ENCODE assay signal across 8 cellular contexts in the genomic region with DNA sequence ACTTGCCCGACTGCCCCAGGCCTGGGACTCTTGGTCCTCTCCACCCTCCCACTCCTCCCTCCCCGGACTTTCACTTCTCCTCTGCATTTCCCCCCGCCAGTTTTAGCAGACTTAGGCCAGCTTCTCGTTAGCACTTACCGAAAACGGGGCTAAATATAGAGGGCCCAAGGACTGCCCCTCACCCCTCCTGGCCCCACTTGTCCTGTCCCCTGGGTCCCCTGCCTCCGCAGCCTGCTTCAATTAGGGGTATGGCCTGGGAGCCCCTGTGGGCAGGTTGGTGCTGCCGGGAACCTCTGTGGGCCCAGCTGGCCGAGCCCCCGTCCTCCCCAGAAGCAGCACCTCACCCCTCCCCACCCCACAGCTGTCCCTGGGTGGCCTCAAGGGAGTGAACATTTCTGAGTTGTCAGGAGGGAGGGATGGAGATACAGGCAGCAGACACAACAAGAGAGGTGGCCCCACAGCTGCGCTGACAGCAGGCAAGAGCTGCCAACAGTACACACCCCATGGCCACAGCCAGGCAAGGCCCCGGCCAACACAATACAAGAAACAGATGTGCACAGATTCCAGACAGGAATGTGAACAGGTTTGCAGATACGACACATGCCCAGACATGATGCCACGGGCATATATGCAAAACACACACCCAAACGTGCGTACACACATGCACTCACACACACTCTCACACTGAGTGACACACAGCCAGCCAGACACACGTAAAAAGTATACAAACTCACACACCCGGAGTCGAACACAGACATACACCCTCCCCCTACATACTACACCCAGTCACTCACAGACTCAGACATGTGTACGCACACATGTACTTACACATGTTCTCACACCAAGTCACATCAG. TPM values are rescaled to one million over a fixed set of nuclear protein-coding genes. Genes with fewer than 3 reads are reported as not detected.
DNase-seq lines count a peak whose midpoint lies in the region; ATAC-seq and TF ChIP-seq lines count a peak whose summit lies in the region.

No MANE protein-coding gene starts in this region.

- H3K4me3 ChIP-seq in mucosa of descending colon = no peak overlapping the region

- H3K36me3 Mint-ChIP-seq in activated naive CD8-positive, alpha-beta T cell treated with anti-CD3 and anti-CD28 coated beads, Interleukin-2, amount 10 ng/mL, durations not matched to agents 7 days and 5 days = peaks cover 4% of the 10 kb centered on the region
- no peaks in the 10 kb centered on the region for H3K36me3 Mint-ChIP-seq in mesothelial cell of epicardium

- H3K36me3 ChIP-seq in mucosa of descending colon (ENCODE audit: low read depth) = no peaks in the 10 kb centered on the region

- POLR2A ChIA-PET in activated naive CD8-positive, alpha-beta T cell treated with anti-CD3 and anti-CD28 coated beads, Interleukin-2, amount 10 ng/mL, durations not matched to agents 7 days and 5 days (lab: Charles Lee) = interaction anchor here (0.6 kb wide), 1 partner anchor 9 kb away, joined by 3 read pairs; no protein-coding TSS in a partner anchor

- H3K4me1 Mint-ChIP-seq in activated naive CD8-positive, alpha-beta T cell treated with anti-CD3 and anti-CD28 coated beads, Interleukin-2, amount 10 ng/mL, durations not matched to agents 7 days and 5 days = peaks cover 46% of the 10 kb centered on the region
- no peaks in the 10 kb centered on the region for H3K4me1 Mint-ChIP-seq in mesothelial cell of epicardium

- H3K4me3 Mint-ChIP-seq in activated naive CD8-positive, alpha-beta T cell treated with anti-CD3 and anti-CD28 coated beads, Interleukin-2, amount 10 ng/mL, durations not matched to agents 7 days and 5 days = peak overlapping the region; percentile 14
- H3K4me3 Mint-ChIP-seq in mesothelial cell of epicardium = no peak overlapping the region

- H3K27ac Mint-ChIP-seq in activated naive CD8-positive, alpha-beta T cell treated with anti-CD3 and anti-CD28 coated beads, Interleukin-2, amount 10 ng/mL, durations not matched to agents 7 days and 5 days = peak overlapping the region; percentile 18
- no peak overlapping the region for H3K27ac Mint-ChIP-seq in mesothelial cell of epicardium

- intact Hi-C loops in mucosa of descending colon (cut with DNase I, micrococcal nuclease) = loop anchor here (5.0 kb wide), 1 partner anchor 53 kb away; no protein-coding TSS in a partner anchor

- H3K9me3 ChIP-seq in mucosa of descending colon = no peaks in the 10 kb centered on the region

- ATAC-seq in HG03354 (IDR thresholded peaks at IDR 0.05; ENCODE audit: poor library complexity, severe bottlenecking, unreplicated experiment) (peak; percentile 60), mucosa of descending colon (peak; percentile 41)
- no peak for ATAC-seq in activated naive CD8-positive, alpha-beta T cell treated with anti-CD3 and anti-CD28 coated beads, Interleukin-2, amount 10 ng/mL, durations not matched to agents 7 days and 5 days (ENCODE audit: low read depth)

- H3K4me1 ChIP-seq in mucosa of descending colon (ENCODE audit: low read depth) = peaks cover 4% of the 10 kb centered on the region

- no peaks in the 10 kb centered on the region for H3K9me3 Mint-ChIP-seq in activated naive CD8-positive, alpha-beta T cell treated with anti-CD3 and anti-CD28 coated beads, Interleukin-2, amount 10 ng/mL, durations not matched to agents 7 days and 5 days
- peaks cover 1% of the 10 kb centered on the region for H3K9me3 Mint-ChIP-seq in mesothelial cell of epicardium

- DNase-seq in CD1c-positive myeloid dendritic cell (ENCODE audit: extremely low spot score) = peak; percentile 82
- DNase-seq in GM19240 (ENCODE audit: insufficient read length, low spot score) = peak; percentile 58
- no peak for DNase-seq in activated naive CD8-positive, alpha-beta T cell treated with anti-CD3 and anti-CD28 coated beads, Interleukin-2, amount 10 ng/mL, durations not matched to agents 7 days and 5 days
- peak; percentile 38 to 82 (median 44) for DNase-seq in mucosa of descending colon
- DNase-seq in mesothelial cell of epicardium (ENCODE audit: low spot score in 2 of 2, unreplicated experiment in 2 of 2) = no peak
- DNase-seq in SHP77 treated with DMSO at 0.1 percent for 48 hours (lab: John Stamatoyannopoulos, UW) = no peak
- DNase-seq in NCI-H1092 (lab: John Stamatoyannopoulos, UW) = no peak

- TF ChIP-seq CTCF in mucosa of descending colon (IDR thresholded peaks at IDR 0.05) (no peak), mesothelial cell of epicardium (IDR thresholded peaks at IDR 0.05; ENCODE audit: unreplicated experiment) (no peak)

- no peaks in the 10 kb centered on the region for H3K27me3 Mint-ChIP-seq in activated naive CD8-positive, alpha-beta T cell treated with anti-CD3 and anti-CD28 coated beads, Interleukin-2, amount 10 ng/mL, durations not matched to agents 7 days and 5 days
- peaks cover 74% of the 10 kb centered on the region for H3K27me3 Mint-ChIP-seq in mesothelial cell of epicardium (ENCODE audit: low read depth)

RNA-seq across cellular contexts. Expression of a gene that starts 2.6 kb away (rescaled TPM):
- total RNA-seq in activated naive CD8-positive, alpha-beta T cell treated with anti-CD3 and anti-CD28 coated beads, Interleukin-2, amount 10 ng/mL, durations not matched to agents 7 days and 5 days = 10 to 100 TPM; 33.0 to 33.9 TPM
- total RNA-seq in mucosa of descending colon (1 to 10 TPM; 3.9 to 6.8 (median 6.1) TPM), mesothelial cell of epicardium (0.65 to 0.93 TPM (median 0.66 TPM) in 3 replicates)

RNA-seq across cellular contexts. Expression of a gene that starts 53.7 kb away (rescaled TPM):
- total RNA-seq in activated naive CD8-positive, alpha-beta T cell treated with anti-CD3 and anti-CD28 coated beads, Interleukin-2, amount 10 ng/mL, durations not matched to agents 7 days and 5 days = 10 to 100 TPM; 17.6 to 18.9 TPM
- total RNA-seq in mucosa of descending colon (10 to 100 TPM; 11.2 to 17.5 (median 17.0) TPM), mesothelial cell of epicardium (20.8 to 21.9 TPM (median 21.3 TPM) in 3 replicates)

RNA-seq across cellular contexts. Expression of a gene that starts 59.6 kb away (rescaled TPM):
- under 1 TPM; 0.44 to 0.79 TPM for total RNA-seq in activated naive CD8-positive, alpha-beta T cell treated with anti-CD3 and anti-CD28 coated beads, Interleukin-2, amount 10 ng/mL, durations not matched to agents 7 days and 5 days
- total RNA-seq in mucosa of descending colon (10 to 100 TPM in 1 of 3 donors, 1 to 10 TPM in 1, under 1 TPM in 1; 0.67 to 25.8 (median 2.0) TPM), mesothelial cell of epicardium (38.3 to 39.9 TPM (median 39.2 TPM) in 3 replicates)

Comparison
In these comparisons a context has a peak if more than half of its experiments do, and no peak if none do; other contexts are left out.
1. DNase-seq: peak in CD1c-positive myeloid dendritic cell (single experiment), GM19240 (single experiment) and mucosa of descending colon (3 of 3); none in activated naive CD8-positive, alpha-beta T cell treated with anti-CD3 and anti-CD28 coated beads, Interleukin-2, amount 10 ng/mL, durations not matched to agents 7 days and 5 days (single experiment), mesothelial cell of epicardium (0 of 2), SHP77 treated with DMSO at 0.1 percent for 48 hours (single experiment) and NCI-H1092 (single experiment).
2. RNA of a gene that starts 2.6 kb away (total RNA-seq): 33.0 to 33.9 TPM in activated naive CD8-positive, alpha-beta T cell treated with anti-CD3 and anti-CD28 coated beads, Interleukin-2, amount 10 ng/mL, durations not matched to agents 7 days and 5 days; 3.9 to 6.8 TPM in mucosa of descending colon and 0.65 to 0.93 TPM in mesothelial cell of epicardium; every median in the first group is over 4 times any median in the second.